8 cellular contexts compared by ENCODE assay signal in genomic region chr15:39782441-39783138, GRCh38. TPM values are rescaled to one million over a fixed set of nuclear protein-coding genes. Genes with fewer than 3 reads are reported as not detected.
DNase-seq lines count a peak whose midpoint lies in the region; ATAC-seq and TF ChIP-seq lines count a peak whose summit lies in the region.

TSS of gene FSIP1 (minus strand) at chr15:39782841. CDS start at chr15:39776524, 6,317 bp downstream.

- TF ChIP-seq POLR2A in GM18951 (IDR thresholded peaks at IDR 0.05; ENCODE audit: extremely low read depth, insufficient read depth, insufficient read length), result peak; percentile 88

- ATAC-seq in HG03175 (IDR thresholded peaks at IDR 0.05; ENCODE audit: unreplicated experiment) (peak; percentile 98), activated B cell treated with CpG ODN at 0.5 μM for 24 hours (ENCODE audit: low read depth) (peak; percentile 98)

- in situ Hi-C loops in GM18951 (cut with MboI; ENCODE audit: low sequenced_read_pairs, unreplicated experiment), result loop anchor here (10.0 to 25.0 kb wide), 3 partner anchors 92 to 380 kb away; partner anchors contain the start of gene BUB1B

- POLR2A ChIA-PET in activated B cell treated with CpG ODN at 0.5 μM for 24 hours (lab: Charles Lee), result interaction anchor here (0.6 to 1.9 kb wide), 15 partner anchors 12 to 540 kb away, joined by 3 to 9 read pairs (median 4); partner anchors contain the start of genes BMF, EIF2AK4, GPR176 and PLCB2

- no peak for TF ChIP-seq CTCF in activated B cell treated with CpG ODN at 0.5 μM for 24 hours (IDR thresholded peaks at IDR 0.05)

- H3K9me3 Mint-ChIP-seq in activated B cell treated with CpG ODN at 0.5 μM for 24 hours, result no peaks in the 10 kb centered on the region

- peaks cover 4% of the 10 kb centered on the region for H3K27me3 Mint-ChIP-seq in activated B cell treated with CpG ODN at 0.5 μM for 24 hours

- CTCF ChIA-PET in activated B cell treated with CpG ODN at 0.5 μM for 24 hours (lab: Charles Lee), result no interaction called here

- intact Hi-C loops in activated B cell treated with CpG ODN at 0.5 μM for 24 hours (cut with micrococcal nuclease), result loop anchor here (1.0 to 10.0 kb wide), 10 partner anchors 137 to 1330 kb away; partner anchors contain the start of genes BUB1B, EIF2AK4, FAM98B and INAFM2

- peak within 1 kb of the TSS; percentile 98 for H3K4me3 Mint-ChIP-seq in activated B cell treated with CpG ODN at 0.5 μM for 24 hours

- peaks cover 41% of the 10 kb centered on the region for H3K4me1 Mint-ChIP-seq in activated B cell treated with CpG ODN at 0.5 μM for 24 hours

- H3K36me3 Mint-ChIP-seq in activated B cell treated with CpG ODN at 0.5 μM for 24 hours (ENCODE audit: low read depth), result peaks cover 14% of the 10 kb centered on the region

- H3K27ac Mint-ChIP-seq in activated B cell treated with CpG ODN at 0.5 μM for 24 hours, result peak within 1 kb of the TSS; percentile 91

- DNase-seq in AG08396 (ENCODE audit: low spot score), result peak; percentile 97
- peak; percentile 91 for DNase-seq in NCI-H2227 treated with DMSO at 0.1 percent for 48 hours (lab: John Stamatoyannopoulos, UW)
- peak; percentile 98 for DNase-seq in activated B cell treated with CpG ODN at 0.5 μM for 24 hours
- peak; percentile 95 for DNase-seq in central memory CD4-positive, alpha-beta T cell
- DNase-seq in iris pigment epithelial cell (ENCODE audit: low read depth), result peak; percentile 97
- peak; percentile 91 to 95 for DNase-seq in stimulated activated CD4-positive, alpha-beta T cell treated with anti-CD3 and anti-CD28 coated beads, Interleukin-12 subunit alpha, Interleukin-12 subunit beta, amount 100 ng/mL, for 24 hours (ENCODE audit: low read depth in 2 of 2)

RNA-seq across cellular contexts. Expression of gene FSIP1, which starts in this region (rescaled TPM):
- total RNA-seq in activated B cell treated with CpG ODN at 0.5 μM for 24 hours, result 0.32 and 0.53 TPM in 2 replicates

Comparison
In these comparisons a context has a peak if more than half of its experiments do, and no peak if none do; other contexts are left out.
1. Peak in every context shown above with its lines: DNase-seq and ATAC-seq.
2. Peak in DNase-seq and ATAC-seq in activated B cell treated with CpG ODN at 0.5 μM for 24 hours; RNA of the gene not detected or under 1 TPM.